In genomic region chr1:3139871-3140837, GRCh38 we compare ENCODE assay signal across 1 cellular context.
TF ChIP-seq lines count a peak whose summit lies in the region.

No MANE protein-coding gene starts in this region.

TF ChIP-seq in SK-N-SH, 30 proteins besides CTCF, POLR2A, EP300 and RAD21 (continued from another document):
- TF ChIP-seq IRF3 (IDR thresholded peaks at IDR 0.05; ENCODE audit: low read depth, low read length) (no peak), RCOR1 (IDR thresholded peaks at IDR 0.05; ENCODE audit: low read length) (no peak)
